In the genomic region with DNA sequence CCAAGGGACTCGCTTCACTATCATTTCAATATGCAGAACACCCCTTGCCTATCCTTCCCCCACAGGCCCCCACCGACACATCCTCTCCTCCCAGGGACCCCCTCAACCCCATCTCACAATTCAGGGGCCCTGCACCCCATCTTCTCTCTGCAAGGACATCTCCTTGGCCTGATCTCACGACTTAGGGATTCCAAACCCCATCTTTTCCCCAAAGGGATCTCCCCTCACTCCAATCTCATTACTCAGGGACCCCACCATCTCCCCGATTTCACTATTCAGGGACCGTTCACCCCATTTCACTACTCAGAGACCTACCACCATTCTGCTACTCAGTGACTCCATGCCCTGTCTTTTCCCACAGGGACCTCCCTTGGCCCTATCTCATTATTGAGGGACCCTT, we compare ENCODE assay signal across 1 cellular context.
TF ChIP-seq lines count a peak whose summit lies in the region.

No MANE protein-coding gene starts in this region.

TF ChIP-seq in GM23338, 12 proteins besides CTCF, POLR2A, EP300 and RAD21 (continued from another document):
- TF ChIP-seq, protein P1, sequence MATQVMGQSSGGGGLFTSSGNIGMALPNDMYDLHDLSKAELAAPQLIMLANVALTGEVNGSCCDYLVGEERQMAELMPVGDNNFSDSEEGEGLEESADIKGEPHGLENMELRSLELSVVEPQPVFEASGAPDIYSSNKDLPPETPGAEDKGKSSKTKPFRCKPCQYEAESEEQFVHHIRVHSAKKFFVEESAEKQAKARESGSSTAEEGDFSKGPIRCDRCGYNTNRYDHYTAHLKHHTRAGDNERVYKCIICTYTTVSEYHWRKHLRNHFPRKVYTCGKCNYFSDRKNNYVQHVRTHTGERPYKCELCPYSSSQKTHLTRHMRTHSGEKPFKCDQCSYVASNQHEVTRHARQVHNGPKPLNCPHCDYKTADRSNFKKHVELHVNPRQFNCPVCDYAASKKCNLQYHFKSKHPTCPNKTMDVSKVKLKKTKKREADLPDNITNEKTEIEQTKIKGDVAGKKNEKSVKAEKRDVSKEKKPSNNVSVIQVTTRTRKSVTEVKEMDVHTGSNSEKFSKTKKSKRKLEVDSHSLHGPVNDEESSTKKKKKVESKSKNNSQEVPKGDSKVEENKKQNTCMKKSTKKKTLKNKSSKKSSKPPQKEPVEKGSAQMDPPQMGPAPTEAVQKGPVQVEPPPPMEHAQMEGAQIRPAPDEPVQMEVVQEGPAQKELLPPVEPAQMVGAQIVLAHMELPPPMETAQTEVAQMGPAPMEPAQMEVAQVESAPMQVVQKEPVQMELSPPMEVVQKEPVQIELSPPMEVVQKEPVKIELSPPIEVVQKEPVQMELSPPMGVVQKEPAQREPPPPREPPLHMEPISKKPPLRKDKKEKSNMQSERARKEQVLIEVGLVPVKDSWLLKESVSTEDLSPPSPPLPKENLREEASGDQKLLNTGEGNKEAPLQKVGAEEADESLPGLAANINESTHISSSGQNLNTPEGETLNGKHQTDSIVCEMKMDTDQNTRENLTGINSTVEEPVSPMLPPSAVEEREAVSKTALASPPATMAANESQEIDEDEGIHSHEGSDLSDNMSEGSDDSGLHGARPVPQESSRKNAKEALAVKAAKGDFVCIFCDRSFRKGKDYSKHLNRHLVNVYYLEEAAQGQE (IDR thresholded peaks at IDR 0.05; ENCODE audit: unreplicated experiment) = no peak
- TF ChIP-seq JUNB (IDR thresholded peaks at IDR 0.05; ENCODE audit: unreplicated experiment) (no peak), STAT1 (IDR thresholded peaks at IDR 0.05; ENCODE audit: unreplicated experiment) (no peak), POLR2AphosphoS5 (IDR thresholded peaks at IDR 0.05; ENCODE audit: low read depth) (no peak)
TF ChIP-seq in GM23338: peak in this region for 0.
